1 cellular context compared by ENCODE assay signal in the genomic region with DNA sequence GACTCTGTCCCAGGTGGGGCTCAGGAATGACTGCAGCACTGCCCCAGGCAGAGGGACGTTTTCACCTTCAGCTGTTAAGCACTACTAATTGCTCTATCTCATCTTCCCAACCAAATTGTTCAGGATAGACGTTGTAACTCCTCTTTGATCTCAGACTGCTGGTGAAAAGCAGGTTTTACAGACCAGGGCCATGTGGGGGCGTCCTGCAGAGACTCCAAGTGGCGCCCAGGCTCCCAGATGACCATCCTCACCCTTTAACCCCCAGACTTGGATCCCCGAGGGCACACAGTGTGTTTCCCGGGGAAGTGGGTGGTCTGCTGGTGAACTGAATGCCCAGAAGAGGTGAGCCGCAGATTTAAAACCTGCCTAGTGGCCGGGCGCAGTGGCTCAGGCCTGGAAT.
TF ChIP-seq lines count a peak whose summit lies in the region.

No MANE protein-coding gene starts in this region.

TF ChIP-seq in GM23338, 12 proteins besides CTCF, POLR2A, EP300 and RAD21 (continued from another document):
- TF ChIP-seq, protein P1, sequence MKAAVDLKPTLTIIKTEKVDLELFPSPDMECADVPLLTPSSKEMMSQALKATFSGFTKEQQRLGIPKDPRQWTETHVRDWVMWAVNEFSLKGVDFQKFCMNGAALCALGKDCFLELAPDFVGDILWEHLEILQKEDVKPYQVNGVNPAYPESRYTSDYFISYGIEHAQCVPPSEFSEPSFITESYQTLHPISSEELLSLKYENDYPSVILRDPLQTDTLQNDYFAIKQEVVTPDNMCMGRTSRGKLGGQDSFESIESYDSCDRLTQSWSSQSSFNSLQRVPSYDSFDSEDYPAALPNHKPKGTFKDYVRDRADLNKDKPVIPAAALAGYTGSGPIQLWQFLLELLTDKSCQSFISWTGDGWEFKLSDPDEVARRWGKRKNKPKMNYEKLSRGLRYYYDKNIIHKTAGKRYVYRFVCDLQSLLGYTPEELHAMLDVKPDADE (IDR thresholded peaks at IDR 0.05) = no peak
- TF ChIP-seq, protein P2, sequence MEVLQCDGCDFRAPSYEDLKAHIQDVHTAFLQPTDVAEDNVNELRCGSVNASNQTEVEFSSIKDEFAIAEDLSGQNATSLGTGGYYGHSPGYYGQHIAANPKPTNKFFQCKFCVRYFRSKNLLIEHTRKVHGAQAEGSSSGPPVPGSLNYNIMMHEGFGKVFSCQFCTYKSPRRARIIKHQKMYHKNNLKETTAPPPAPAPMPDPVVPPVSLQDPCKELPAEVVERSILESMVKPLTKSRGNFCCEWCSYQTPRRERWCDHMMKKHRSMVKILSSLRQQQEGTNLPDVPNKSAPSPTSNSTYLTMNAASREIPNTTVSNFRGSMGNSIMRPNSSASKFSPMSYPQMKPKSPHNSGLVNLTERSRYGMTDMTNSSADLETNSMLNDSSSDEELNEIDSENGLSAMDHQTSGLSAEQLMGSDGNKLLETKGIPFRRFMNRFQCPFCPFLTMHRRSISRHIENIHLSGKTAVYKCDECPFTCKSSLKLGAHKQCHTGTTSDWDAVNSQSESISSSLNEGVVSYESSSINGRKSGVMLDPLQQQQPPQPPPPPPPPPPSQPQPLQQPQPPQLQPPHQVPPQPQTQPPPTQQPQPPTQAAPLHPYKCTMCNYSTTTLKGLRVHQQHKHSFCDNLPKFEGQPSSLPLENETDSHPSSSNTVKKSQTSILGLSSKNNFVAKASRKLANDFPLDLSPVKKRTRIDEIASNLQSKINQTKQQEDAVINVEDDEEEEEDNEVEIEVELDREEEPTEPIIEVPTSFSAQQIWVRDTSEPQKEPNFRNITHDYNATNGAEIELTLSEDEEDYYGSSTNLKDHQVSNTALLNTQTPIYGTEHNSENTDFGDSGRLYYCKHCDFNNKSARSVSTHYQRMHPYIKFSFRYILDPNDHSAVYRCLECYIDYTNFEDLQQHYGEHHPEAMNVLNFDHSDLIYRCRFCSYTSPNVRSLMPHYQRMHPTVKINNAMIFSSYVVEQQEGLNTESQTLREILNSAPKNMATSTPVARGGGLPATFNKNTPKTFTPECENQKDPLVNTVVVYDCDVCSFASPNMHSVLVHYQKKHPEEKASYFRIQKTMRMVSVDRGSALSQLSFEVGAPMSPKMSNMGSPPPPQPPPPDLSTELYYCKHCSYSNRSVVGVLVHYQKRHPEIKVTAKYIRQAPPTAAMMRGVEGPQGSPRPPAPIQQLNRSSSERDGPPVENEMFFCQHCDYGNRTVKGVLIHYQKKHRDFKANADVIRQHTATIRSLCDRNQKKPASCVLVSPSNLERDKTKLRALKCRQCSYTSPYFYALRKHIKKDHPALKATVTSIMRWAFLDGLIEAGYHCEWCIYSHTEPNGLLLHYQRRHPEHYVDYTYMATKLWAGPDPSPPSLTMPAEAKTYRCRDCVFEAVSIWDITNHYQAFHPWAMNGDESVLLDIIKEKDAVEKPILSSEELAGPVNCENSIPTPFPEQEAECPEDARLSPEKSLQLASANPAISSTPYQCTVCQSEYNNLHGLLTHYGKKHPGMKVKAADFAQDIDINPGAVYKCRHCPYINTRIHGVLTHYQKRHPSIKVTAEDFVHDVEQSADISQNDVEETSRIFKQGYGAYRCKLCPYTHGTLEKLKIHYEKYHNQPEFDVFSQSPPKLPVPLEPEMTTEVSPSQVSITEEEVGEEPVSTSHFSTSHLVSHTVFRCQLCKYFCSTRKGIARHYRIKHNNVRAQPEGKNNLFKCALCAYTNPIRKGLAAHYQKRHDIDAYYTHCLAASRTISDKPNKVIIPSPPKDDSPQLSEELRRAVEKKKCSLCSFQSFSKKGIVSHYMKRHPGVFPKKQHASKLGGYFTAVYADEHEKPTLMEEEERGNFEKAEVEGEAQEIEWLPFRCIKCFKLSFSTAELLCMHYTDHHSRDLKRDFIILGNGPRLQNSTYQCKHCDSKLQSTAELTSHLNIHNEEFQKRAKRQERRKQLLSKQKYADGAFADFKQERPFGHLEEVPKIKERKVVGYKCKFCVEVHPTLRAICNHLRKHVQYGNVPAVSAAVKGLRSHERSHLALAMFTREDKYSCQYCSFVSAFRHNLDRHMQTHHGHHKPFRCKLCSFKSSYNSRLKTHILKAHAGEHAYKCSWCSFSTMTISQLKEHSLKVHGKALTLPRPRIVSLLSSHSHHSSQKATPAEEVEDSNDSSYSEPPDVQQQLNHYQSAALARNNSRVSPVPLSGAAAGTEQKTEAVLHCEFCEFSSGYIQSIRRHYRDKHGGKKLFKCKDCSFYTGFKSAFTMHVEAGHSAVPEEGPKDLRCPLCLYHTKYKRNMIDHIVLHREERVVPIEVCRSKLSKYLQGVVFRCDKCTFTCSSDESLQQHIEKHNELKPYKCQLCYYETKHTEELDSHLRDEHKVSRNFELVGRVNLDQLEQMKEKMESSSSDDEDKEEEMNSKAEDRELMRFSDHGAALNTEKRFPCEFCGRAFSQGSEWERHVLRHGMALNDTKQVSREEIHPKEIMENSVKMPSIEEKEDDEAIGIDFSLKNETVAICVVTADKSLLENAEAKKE (CRISPR knock-in tag; IDR thresholded peaks at IDR 0.05) = no peak
- TF ChIP-seq STAT1 (IDR thresholded peaks at IDR 0.05; ENCODE audit: unreplicated experiment) = no peak
- TF ChIP-seq POLR2AphosphoS5 (IDR thresholded peaks at IDR 0.05; ENCODE audit: low read depth) = no peak
- no peak for TF ChIP-seq JUNB (IDR thresholded peaks at IDR 0.05; ENCODE audit: unreplicated experiment)
- no peak for TF ChIP-seq ZNF114 (CRISPR knock-in tag; IDR thresholded peaks at IDR 0.05)
- TF ChIP-seq EZH2phosphoT487 (IDR thresholded peaks at IDR 0.05; ENCODE audit: unreplicated experiment) = no peak
- no peak for TF ChIP-seq EZH2 (IDR thresholded peaks at IDR 0.05; ENCODE audit: low read depth, unreplicated experiment)
